Comparison of ENCODE assay signal across 22 cellular contexts in the genomic region with DNA sequence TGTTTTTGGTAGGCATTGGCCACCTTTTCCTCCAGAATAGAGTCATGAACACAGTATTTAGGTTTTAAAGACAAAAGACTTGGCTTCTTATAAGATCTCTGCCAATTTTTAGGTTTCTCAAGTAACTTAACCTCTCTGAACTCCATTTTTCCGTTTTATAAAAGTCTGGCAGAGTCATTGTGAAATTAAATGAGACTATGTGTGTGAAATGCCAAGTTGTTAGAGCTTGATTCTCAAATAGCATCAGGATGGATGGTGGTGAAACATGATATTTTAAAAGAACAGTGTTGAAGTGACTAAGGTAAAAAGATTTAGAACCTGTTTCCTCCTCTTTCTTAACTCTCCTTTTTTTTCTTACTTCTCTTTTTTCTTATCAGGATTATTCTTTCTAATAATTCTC.
DNase-seq lines count a peak whose midpoint lies in the region; ATAC-seq and TF ChIP-seq lines count a peak whose summit lies in the region.
"Had no signal": no experiment of that assay in that cellular context is flagged by ENCODE, and none has a peak within 500 bp of the region (broad histone marks: within the 10 kb centered on the region; RNA-seq: fewer than 3 reads in every experiment).

No MANE protein-coding gene starts in this region.

- DNase-seq in NCI-H2171 treated with DMSO at 0.1 percent for 48 hours (lab: John Stamatoyannopoulos, UW) (peak; percentile 46), NCI-H2171 (lab: John Stamatoyannopoulos, UW) (no peak), fibroblast of lung (ENCODE audit: low read depth in 2 of 2) (peak; percentile 12 to 29), iris pigment epithelial cell (ENCODE audit: low read depth) (peak; percentile 3), lower leg skin (ENCODE audit: low spot score in 2 of 2) (no peak)
- no peak for DNase-seq in stimulated activated naive CD4-positive, alpha-beta T cell (lab: John Stamatoyannopoulos, UW)
- DNase-seq: 8988T; CD4-positive, alpha-beta memory T cell; H7; Kasumi-1; MM.1S; NCI-H1092 treated with DMSO at 0.1 percent for 48 hours; NCI-H146; NCI-H2029 treated with DMSO at 0.1 percent for 48 hours; NCI-H510A; NCI-H748 treated with DMSO at 0.1 percent for 48 hours; NK-92 treated with Interleukin-12 subunit alpha and Interleukin-12 subunit beta, amount 100 ng/mL, for 24 hours; Peyer's patch had no signal

- no peak for TF ChIP-seq POLR2A in lower leg skin (IDR thresholded peaks at IDR 0.05)

- H3K27me3 ChIP-seq in fibroblast of lung (ENCODE audit: control insufficient read depth, insufficient read depth, low read length) = no peaks in the 10 kb centered on the region
- H3K27me3 ChIP-seq: BLaER1, Peyer's patch, SJSA1 had no signal

- no peak for ATAC-seq in GM21367 (IDR thresholded peaks at IDR 0.05; ENCODE audit: unreplicated experiment)
- ATAC-seq in HG02610 (IDR thresholded peaks at IDR 0.05; ENCODE audit: unreplicated experiment) = no peak

- no peak for TF ChIP-seq CTCF in fibroblast of lung (conservative IDR thresholded peaks at IDR 0.05 in 1 of 2, IDR thresholded peaks at IDR 0.05 in 1 of 2; ENCODE audit: low read depth in 1 of 2, low read length in 2 of 2)
- no peak for TF ChIP-seq CTCF in lower leg skin (IDR thresholded peaks at IDR 0.05)

- H3K4me1 ChIP-seq in fibroblast of lung (ENCODE audit: control insufficient read depth, extremely low read depth, insufficient read depth, low read length) = no peaks in the 10 kb centered on the region
- H3K4me1 ChIP-seq: BLaER1, Peyer's patch, SJSA1 had no signal

- intact Hi-C loops in lower leg skin (cut with DNase I; ENCODE audit: low total_unique reads) = no loop called here

- H3K9ac ChIP-seq in fibroblast of lung (ENCODE audit: insufficient read depth, low read length) = no peak overlapping the region
- H3K9ac ChIP-seq: BLaER1 had no signal

- no peak overlapping the region for H2AFZ ChIP-seq in fibroblast of lung (ENCODE audit: low read length)

- no peak overlapping the region for H3K4me2 ChIP-seq in fibroblast of lung (ENCODE audit: extremely low read depth, insufficient read depth, low read length)
- H3K4me2 ChIP-seq: BLaER1 had no signal

- WGBS in lower leg skin, 2 donors = 47 to 67% methylated on average over 1 of the region's 1 CpG

- H3K9me3 ChIP-seq in fibroblast of lung (ENCODE audit: control insufficient read depth, insufficient read depth, low read depth, low read length) = no peaks in the 10 kb centered on the region
- H3K9me3 ChIP-seq: Peyer's patch had no signal

- H3K27ac ChIP-seq in fibroblast of lung (ENCODE audit: insufficient read depth, low read length) = no peak overlapping the region
- H3K27ac ChIP-seq: BLaER1, Peyer's patch, SJSA1 had no signal

- H3K4me3 ChIP-seq in fibroblast of lung (replicated peaks in 1 of 4; ENCODE audit: control extremely low read depth in 1 of 4, insufficient read depth in 1 of 4, low read depth in 3 of 4, low read length in 4 of 4) (no peak overlapping the region), lower leg skin (ENCODE audit: low read depth, poor library complexity, severe bottlenecking) (no peak overlapping the region)
- H3K4me3 ChIP-seq: BLaER1, Peyer's patch, SJSA1 had no signal

- H3K36me3 ChIP-seq in fibroblast of lung (ENCODE audit: control insufficient read depth, insufficient read depth, low read length) = no peaks in the 10 kb centered on the region
- H3K36me3 ChIP-seq: BLaER1, Peyer's patch, SJSA1 had no signal

- no peaks in the 10 kb centered on the region for H4K20me1 ChIP-seq in fibroblast of lung (ENCODE audit: control insufficient read depth, extremely low read depth, insufficient read depth, low read length)
- H4K20me1 ChIP-seq: BLaER1 had no signal

- H3K79me2 ChIP-seq in fibroblast of lung (ENCODE audit: control insufficient read depth, insufficient read depth, low read length) = no peaks in the 10 kb centered on the region

Comparison
In these comparisons a context has a peak if more than half of its experiments do, and no peak if none do; other contexts are left out.
1. DNase-seq: peak in NCI-H2171 treated with DMSO at 0.1 percent for 48 hours (single experiment), fibroblast of lung (2 of 2) and iris pigment epithelial cell (single experiment); none in NCI-H2171 (single experiment), lower leg skin (0 of 2) and stimulated activated naive CD4-positive, alpha-beta T cell (0 of 6).